In genomic region chr22:24005201-24005600, GRCh38 we compare ENCODE assay signal across 16 cellular contexts. TPM values are rescaled to one million over a fixed set of nuclear protein-coding genes. Genes with fewer than 3 reads are reported as not detected.
DNase-seq lines count a peak whose midpoint lies in the region; ATAC-seq and FAIRE-seq lines count a peak whose summit lies in the region.
"Had no signal": no experiment of that assay in that cellular context is flagged by ENCODE, and none has a peak within 500 bp of the region (broad histone marks: within the 10 kb centered on the region; RNA-seq: fewer than 3 reads in every experiment).

TSS of gene GSTT4 (minus strand) at chr22:24005453. CDS start at chr22:24005356, 97 bp downstream.

- DNase-seq in AG20443 (ENCODE audit: low spot score): peak; percentile 15
- DNase-seq in NCI-H446 treated with DMSO at 0.1 percent for 48 hours (lab: John Stamatoyannopoulos, UW): peak; percentile 58
- peak; percentile 33 to 45 for DNase-seq in frontal cortex (ENCODE audit: low spot score in 2 of 2)
- no peak for DNase-seq in neuronal stem cell (ENCODE audit: low spot score)
- no peak for DNase-seq in NCI-H2196 (lab: John Stamatoyannopoulos, UW; ENCODE audit: unreplicated experiment)
- no peak for DNase-seq in ecto neural progenitor cell (ENCODE audit: low spot score)
- no peak for DNase-seq in stimulated activated CD4-positive, alpha-beta T cell treated with anti-CD3 and anti-CD28 coated beads, Interleukin-4, amount 100 ng/mL, for 1 hour
- DNase-seq: ACHN; activated CD8-positive, alpha-beta memory T cell treated with anti-CD3 and anti-CD28 coated beads for 24 hours; activated gamma-delta T cell treated with Interleukin-2 at 50 U/mL for 16 hours had no signal

- peak within 1 kb of the TSS; percentile 23 for H3K18ac ChIP-seq in neuronal stem cell (ENCODE audit: low read length)

- no peaks in the 10 kb centered on the region for H3K79me1 ChIP-seq in neuronal stem cell (ENCODE audit: low read depth, low read length)

- peak within 1 kb of the TSS; percentile 65 for H2AFZ ChIP-seq in neuronal stem cell (ENCODE audit: low read length)

- H2AK5ac ChIP-seq in neuronal stem cell (ENCODE audit: low read depth, low read length): peak within 1 kb of the TSS; percentile 6

- H3K9me3 ChIP-seq in neuronal stem cell (replicated peaks in 1 of 2; ENCODE audit: control insufficient read depth in 2 of 2, insufficient read depth in 1 of 2, low read depth in 1 of 2, low read length in 2 of 2): peaks cover 0 to 8% of the 10 kb centered on the region in 2 donors

- H3K4me1 ChIP-seq in neuronal stem cell (ENCODE audit: control insufficient read depth in 2 of 2, insufficient read depth in 1 of 2, low read depth in 1 of 2, low read length in 2 of 2): peaks cover 4 to 8% of the 10 kb centered on the region in 2 donors

- peaks cover 0 to 32% (median 0%) of the 10 kb centered on the region in 3 experiments for H3K27me3 ChIP-seq in neuronal stem cell (ENCODE audit: control insufficient read depth in 3 of 3, insufficient read depth in 3 of 3, low read depth in 1 of 3, low read length in 3 of 3)

- ATAC-seq in HG02870 (IDR thresholded peaks at IDR 0.05; ENCODE audit: unreplicated experiment): no peak

- H3K9ac ChIP-seq in neuronal stem cell (ENCODE audit: low read depth, low read length, poor library complexity): peak within 1 kb of the TSS; percentile 18

- H3K4me3 ChIP-seq in neuronal stem cell (ENCODE audit: low read length in 2 of 2): no peak within 1 kb of the TSS
- H3K4me3 ChIP-seq: SK-N-MC, smooth muscle cell had no signal

- H3K27ac ChIP-seq in neuronal stem cell (replicated peaks; ENCODE audit: low read length): no peak within 1 kb of the TSS
- H3K27ac ChIP-seq: SK-N-MC had no signal

- no peak within 1 kb of the TSS for H3K4ac ChIP-seq in neuronal stem cell (ENCODE audit: low read length)

- H2BK15ac ChIP-seq in neuronal stem cell (ENCODE audit: low read length): peak within 1 kb of the TSS; percentile 29

- H2BK5ac ChIP-seq in neuronal stem cell (ENCODE audit: low read length): no peak within 1 kb of the TSS

- peak within 1 kb of the TSS; percentile 56 for H3K14ac ChIP-seq in neuronal stem cell (ENCODE audit: low read length)

- H3K23ac ChIP-seq in neuronal stem cell (ENCODE audit: low read depth, low read length, poor library complexity): no peak within 1 kb of the TSS

- no peak within 1 kb of the TSS for H3K4me2 ChIP-seq in neuronal stem cell (ENCODE audit: insufficient read depth, low read length, poor library complexity, severe bottlenecking)
- H3K4me2 ChIP-seq: smooth muscle cell had no signal

- no peak within 1 kb of the TSS for H2BK12ac ChIP-seq in neuronal stem cell (ENCODE audit: low read length)

- H2BK120ac ChIP-seq in neuronal stem cell (ENCODE audit: low read depth, low read length): peak within 1 kb of the TSS; percentile 76

- WGBS in neuronal stem cell (ENCODE audit: extremely low coverage in 2 of 2, insufficient read length in 2 of 2, insufficient replicate concordance in 1 of 2), 2 donors: no CpG with 5 or more reads among the region's 6 CpGs

- FAIRE-seq in frontal cortex (lab: Jason Lieb, UNC): no peak
- FAIRE-seq: endometrium had no signal

- H3K36me3 ChIP-seq in neuronal stem cell (replicated peaks in 1 of 2; ENCODE audit: control insufficient read depth in 2 of 2, insufficient read depth in 2 of 2, low read length in 2 of 2): no peaks in the 10 kb centered on the region

- H4K8ac ChIP-seq in neuronal stem cell (ENCODE audit: low read depth, low read length): no peak within 1 kb of the TSS

- no peak within 1 kb of the TSS for H4K91ac ChIP-seq in neuronal stem cell (ENCODE audit: low read depth, low read length, poor library complexity)

RNA-seq across cellular contexts. Expression of gene GSTT4, which starts in this region (rescaled TPM):
- not detected for total RNA-seq in frontal cortex
- polyA plus RNA-seq in neuronal stem cell (2013, experiment 1 of 2): not detected
- not detected for polyA plus RNA-seq in neuronal stem cell (2013, experiment 2 of 2)
- total RNA-seq: kidney epithelial cell; natural killer cell treated with Interleukin-12 subunit alpha and Interleukin-12 subunit beta and Interleukin-15 and Interleukin-18, amount 100 ng/mL, for 72 hours; smooth muscle cell had no signal
- polyA plus RNA-seq: smooth muscle cell had no signal

Comparison
In these comparisons a context has a peak if more than half of its experiments do, and no peak if none do; other contexts are left out.
1. Peak in DNase-seq in frontal cortex; RNA of the gene not detected or under 1 TPM.
2. DNase-seq: peak in AG20443 (single experiment) and NCI-H446 treated with DMSO at 0.1 percent for 48 hours (single experiment); none in neuronal stem cell (single experiment), NCI-H2196 (single experiment), ecto neural progenitor cell (single experiment) and stimulated activated CD4-positive, alpha-beta T cell treated with anti-CD3 and anti-CD28 coated beads, Interleukin-4, amount 100 ng/mL, for 1 hour (single experiment).